26 cellular contexts compared by ENCODE assay signal in genomic region chr4:70759126-70759525, GRCh38. TPM values are rescaled to one million over a fixed set of nuclear protein-coding genes. Genes with fewer than 3 reads are reported as not detected.
DNase-seq lines count a peak whose midpoint lies in the region; ATAC-seq, FAIRE-seq and TF ChIP-seq lines count a peak whose summit lies in the region.
"Had no signal": no experiment of that assay in that cellular context is flagged by ENCODE, and none has a peak within 500 bp of the region (broad histone marks: within the 10 kb centered on the region; RNA-seq: fewer than 3 reads in every experiment).

No MANE protein-coding gene starts in this region.

- H3K27ac ChIP-seq in CD8-positive, alpha-beta memory T cell (ENCODE audit: low read depth, low read length): no peak overlapping the region
- no peak overlapping the region for H3K27ac ChIP-seq in kidney (ENCODE audit: low read depth in 2 of 2, low read length in 2 of 2)
- H3K27ac ChIP-seq: esophagus muscularis mucosa, parathyroid adenoma, sigmoid colon, tibial artery had no signal

- H3K27ac Mint-ChIP-seq in CD14-positive monocyte (peak overlapping the region in 3 of 7 donors; percentile 12 to 51 (median 23)), T-cell (no peak overlapping the region), naive B cell (peak overlapping the region in 2 of 6 donors; percentile 12 to 53)
- peak overlapping the region in 6 of 8 donors; percentile 26 to 66 (median 43) for H3K27ac Mint-ChIP-seq in CD8-positive, alpha-beta memory T cell
- H3K27ac Mint-ChIP-seq: activated B cell treated with CpG ODN at 0.5 μM for 24 hours; activated T-helper 2 cell treated with anti-CD3 and anti-CD28 coated beads, Interferon-gamma antibody, Interleukin-2, Interleukin-4, amounts not matched to agents 10 μg/mL and 5 μg/mL and 100 μg/mL, durations not matched to agents 14 hours and 24 hours and 36 hours had no signal

- no peaks in the 10 kb centered on the region for H3K36me3 ChIP-seq in CD8-positive, alpha-beta memory T cell (ENCODE audit: insufficient read depth, low read length)
- peaks cover 0 to 4% of the 10 kb centered on the region in 2 donors for H3K36me3 ChIP-seq in kidney (ENCODE audit: control insufficient read depth in 1 of 2, insufficient read depth in 2 of 2, low read length in 2 of 2)

- CTCF ChIA-PET in CD8-positive, alpha-beta memory T cell (lab: Charles Lee): interaction anchor here (1.0 to 1.2 kb wide), 4 partner anchors 9 to 74 kb away, joined by 3 to 4 read pairs (median 4); no protein-coding TSS in a partner anchor
- CTCF ChIA-PET in T-cell (lab: Charles Lee): interaction anchor here (0.6 to 3.4 kb wide), 7 partner anchors 17 to 74 kb away, joined by 3 to 18 read pairs (median 3); no protein-coding TSS in a partner anchor

- peaks cover 8% of the 10 kb centered on the region for H3K4me1 ChIP-seq in CD8-positive, alpha-beta memory T cell (ENCODE audit: insufficient read depth, low read length)
- H3K4me1 ChIP-seq in kidney (ENCODE audit: control insufficient read depth in 1 of 2, insufficient read depth in 1 of 2, low read depth in 1 of 2, low read length in 2 of 2): peaks cover 0 to 7% of the 10 kb centered on the region in 2 donors
- H3K4me1 ChIP-seq: parathyroid adenoma had no signal

- H3K4me3 Mint-ChIP-seq in CD14-positive monocyte (peak overlapping the region; percentile 47 to 84), T-cell (peak overlapping the region; percentile 17 to 58 (median 41)), naive B cell (peak overlapping the region in 7 of 8 donors; percentile 31 to 73 (median 32))
- peak overlapping the region in 5 of 7 donors; percentile 42 to 68 (median 49) for H3K4me3 Mint-ChIP-seq in CD8-positive, alpha-beta memory T cell
- H3K4me3 Mint-ChIP-seq: activated B cell treated with CpG ODN at 0.5 μM for 24 hours had no signal

- no peaks in the 10 kb centered on the region for H3K9me3 ChIP-seq in CD8-positive, alpha-beta memory T cell (ENCODE audit: low read length)
- no peaks in the 10 kb centered on the region for H3K9me3 ChIP-seq in kidney (ENCODE audit: control insufficient read depth in 1 of 2, low read length in 2 of 2)
- H3K9me3 ChIP-seq: esophagus muscularis mucosa, sigmoid colon, tibial artery had no signal

- ATAC-seq in T-cell (replicated peaks in 1 of 4) (no peak), naive B cell (ENCODE audit: low read depth in 2 of 2) (no peak), GM19397 (IDR thresholded peaks at IDR 0.05; ENCODE audit: unreplicated experiment) (no peak)
- ATAC-seq: left ventricle myocardium superior had no signal

- no peak for TF ChIP-seq CTCF in CD14-positive monocyte (IDR thresholded peaks at IDR 0.05)
- no peak for TF ChIP-seq CTCF in kidney (IDR thresholded peaks at IDR 0.05; ENCODE audit: borderline replicate concordance, extremely low read depth, insufficient read depth)

- FAIRE-seq in kidney (lab: Jason Lieb, UNC): no peak
- FAIRE-seq: G401.6, H1 had no signal

- no peak overlapping the region for H3K9ac ChIP-seq in kidney (ENCODE audit: low read length in 2 of 2)
- H3K9ac ChIP-seq: parathyroid adenoma had no signal

- POLR2A ChIA-PET in CD8-positive, alpha-beta memory T cell (lab: Charles Lee): interaction anchor here (0.5 to 0.6 kb wide), 2 partner anchors 91 to 142 kb away, joined by 3 to 10 read pairs; no protein-coding TSS in a partner anchor
- POLR2A ChIA-PET in T-cell (lab: Charles Lee): no interaction called here

- H3K27me3 Mint-ChIP-seq in CD14-positive monocyte (ENCODE audit: low read depth in 3 of 3): no peaks in the 10 kb centered on the region
- no peaks in the 10 kb centered on the region for H3K27me3 Mint-ChIP-seq in CD8-positive, alpha-beta memory T cell
- no peaks in the 10 kb centered on the region for H3K27me3 Mint-ChIP-seq in T-cell
- no peaks in the 10 kb centered on the region for H3K27me3 Mint-ChIP-seq in naive B cell
- H3K27me3 Mint-ChIP-seq: activated B cell treated with CpG ODN at 0.5 μM for 24 hours had no signal

- peaks cover 26% of the 10 kb centered on the region for H3K4me1 Mint-ChIP-seq in CD14-positive monocyte
- H3K4me1 Mint-ChIP-seq in CD8-positive, alpha-beta memory T cell: peaks cover 12 to 23% (median 19%) of the 10 kb centered on the region in 3 donors
- H3K4me1 Mint-ChIP-seq in T-cell: peaks cover 14 to 38% (median 15%) of the 10 kb centered on the region in 3 donors
- peaks cover 31 to 42% (median 33%) of the 10 kb centered on the region in 3 donors for H3K4me1 Mint-ChIP-seq in naive B cell

- H3K36me3 Mint-ChIP-seq in CD14-positive monocyte (peaks cover 14 to 18% of the 10 kb centered on the region in 2 donors), T-cell (peaks cover 24% of the 10 kb centered on the region), naive B cell (peaks cover 0 to 7% of the 10 kb centered on the region in 2 donors)
- H3K36me3 Mint-ChIP-seq in CD8-positive, alpha-beta memory T cell: peaks cover 10 to 20% (median 12%) of the 10 kb centered on the region in 3 donors

- H3K4me3 ChIP-seq in CD8-positive, alpha-beta memory T cell (ENCODE audit: low read length): no peak overlapping the region
- H3K4me3 ChIP-seq in kidney (ENCODE audit: low read length in 2 of 2): no peak overlapping the region
- H3K4me3 ChIP-seq: sigmoid colon, tibial artery had no signal

- intact Hi-C loops in CD14-positive monocyte (cut with micrococcal nuclease) (loop anchor here in 1 of 2 donors (10.0 kb wide), 1 partner anchor 54 kb away; no protein-coding TSS in a partner anchor), kidney (cut with DNase I) (no loop called here)

- H3K27me3 ChIP-seq in CD8-positive, alpha-beta memory T cell (ENCODE audit: insufficient read depth, low read length, poor library complexity, severe bottlenecking): no peaks in the 10 kb centered on the region
- H3K27me3 ChIP-seq: esophagus muscularis mucosa, sigmoid colon, tibial artery had no signal

- peaks cover 0 to 5% (median 0%) of the 10 kb centered on the region in 7 donors for H3K9me3 Mint-ChIP-seq in CD14-positive monocyte
- no peaks in the 10 kb centered on the region for H3K9me3 Mint-ChIP-seq in CD8-positive, alpha-beta memory T cell
- H3K9me3 Mint-ChIP-seq in T-cell: no peaks in the 10 kb centered on the region
- H3K9me3 Mint-ChIP-seq in naive B cell: no peaks in the 10 kb centered on the region
- H3K9me3 Mint-ChIP-seq: activated B cell treated with CpG ODN at 0.5 μM for 24 hours; activated T-helper 2 cell treated with anti-CD3 and anti-CD28 coated beads, Interferon-gamma antibody, Interleukin-2, Interleukin-4, amounts not matched to agents 10 μg/mL and 5 μg/mL and 100 μg/mL, durations not matched to agents 14 hours and 24 hours and 36 hours had no signal

- no peak for DNase-seq in CD14-positive monocyte (ENCODE audit: low spot score)
- no peak for DNase-seq in CD8-positive, alpha-beta memory T cell
- DNase-seq in T-cell: no peak
- DNase-seq in naive B cell: no peak
- DNase-seq in SHP77 treated with DMSO at 0.1 percent for 48 hours (lab: John Stamatoyannopoulos, UW): no peak
- no peak for DNase-seq in kidney
- DNase-seq: activated B cell treated with CpG ODN at 0.5 μM for 24 hours; aorta; cerebellar nuclear complex; effector CD4-positive, alpha-beta T cell; head of caudate nucleus; left ventricle myocardium superior; NCI-H1436; NCI-H2171 treated with DMSO at 0.1 percent for 48 hours; NCI-H69; SHP77; sigmoid colon; stimulated activated naive CD4-positive, alpha-beta T cell; T-helper 1 cell; tibial artery had no signal

RNA-seq across cellular contexts. Expression of gene RUFY3, which starts 37.4 kb away (rescaled TPM):
- polyA plus RNA-seq in CD14-positive monocyte (10 to 100 TPM; 11.1 to 12.5 TPM), naive B cell (ENCODE audit: low read depth in 6 of 6) (10 to 100 TPM; 13.8 to 20.8 (median 14.4) TPM), kidney (ENCODE audit: insufficient read depth, low read depth, low replicate concordance) (40.6 TPM)
- 10 to 100 TPM; 13.8 to 14.8 TPM for total RNA-seq in CD8-positive, alpha-beta memory T cell
- polyA plus RNA-seq in CD8-positive, alpha-beta memory T cell: 10.4 TPM
- total RNA-seq in T-cell (10 to 100 TPM; 29.8 to 34.1 (median 33.3) TPM), kidney (72.5 TPM)

Comparison
In these comparisons a context has a peak if more than half of its experiments do, and no peak if none do; other contexts are left out.
1. H3K27ac Mint-ChIP-seq: peak in CD8-positive, alpha-beta memory T cell (6 of 8); none in T-cell (0 of 2).
2. Peak in every context shown above with its lines, with median percentiles within 50 percentile points of each other: H3K4me3 Mint-ChIP-seq.